Comparison of ENCODE assay signal across 1 cellular context in the genomic region with DNA sequence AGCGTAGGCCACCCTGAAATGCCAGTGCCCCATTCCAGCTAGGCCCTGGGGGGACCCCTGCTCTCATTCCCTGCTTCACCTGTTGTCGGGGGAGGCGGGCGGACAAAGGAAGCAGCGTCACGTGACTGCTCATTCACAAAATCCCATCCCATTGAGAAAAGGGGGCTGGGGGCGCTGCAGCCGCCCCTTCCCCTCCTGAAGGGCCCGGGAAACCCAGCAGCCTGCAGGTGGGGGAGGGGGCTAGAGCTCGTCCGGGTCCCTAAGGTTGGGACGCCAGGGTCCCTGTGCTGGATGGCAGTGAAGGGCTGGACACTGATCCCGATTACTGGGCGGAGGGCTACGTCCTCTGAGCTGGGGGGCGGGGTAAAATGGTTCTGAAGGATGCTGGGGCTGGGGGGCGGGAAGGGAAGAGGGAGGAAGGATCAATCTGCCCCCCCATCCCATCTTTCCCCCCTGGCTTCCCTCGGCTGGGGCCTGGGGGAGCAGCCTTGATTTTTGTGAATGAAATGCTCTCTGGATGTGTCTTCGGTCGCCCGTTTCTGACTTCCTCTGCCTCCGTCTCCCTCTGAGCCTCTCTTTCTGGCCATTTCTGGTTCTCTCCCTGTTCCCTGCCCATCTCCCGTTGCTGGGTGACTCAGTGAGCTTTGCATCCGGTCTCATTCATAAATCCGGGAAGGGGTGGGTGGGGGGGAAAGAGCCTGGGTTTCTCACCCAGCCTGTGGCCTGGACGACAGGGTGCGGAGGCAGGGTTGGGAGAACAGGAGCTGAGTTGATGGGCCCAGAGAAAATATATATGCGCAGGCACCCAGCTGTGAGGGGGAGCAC.
TF ChIP-seq lines count a peak whose summit lies in the region.

No MANE protein-coding gene starts in this region.

TF ChIP-seq in endothelial cell of umbilical vein, 7 proteins besides CTCF, POLR2A, EP300 and RAD21:
- peak; percentile 62 for TF ChIP-seq POLR2AphosphoS5 (IDR thresholded peaks at IDR 0.05; ENCODE audit: insufficient read depth, low read depth, low read length)
- TF ChIP-seq JUN (IDR thresholded peaks at IDR 0.05; ENCODE audit: borderline replicate concordance, insufficient read depth, insufficient read length, low read depth), result no peak
TF ChIP-seq in endothelial cell of umbilical vein: peak in this region for 1.
